11 cellular contexts compared by ENCODE assay signal in the genomic region with DNA sequence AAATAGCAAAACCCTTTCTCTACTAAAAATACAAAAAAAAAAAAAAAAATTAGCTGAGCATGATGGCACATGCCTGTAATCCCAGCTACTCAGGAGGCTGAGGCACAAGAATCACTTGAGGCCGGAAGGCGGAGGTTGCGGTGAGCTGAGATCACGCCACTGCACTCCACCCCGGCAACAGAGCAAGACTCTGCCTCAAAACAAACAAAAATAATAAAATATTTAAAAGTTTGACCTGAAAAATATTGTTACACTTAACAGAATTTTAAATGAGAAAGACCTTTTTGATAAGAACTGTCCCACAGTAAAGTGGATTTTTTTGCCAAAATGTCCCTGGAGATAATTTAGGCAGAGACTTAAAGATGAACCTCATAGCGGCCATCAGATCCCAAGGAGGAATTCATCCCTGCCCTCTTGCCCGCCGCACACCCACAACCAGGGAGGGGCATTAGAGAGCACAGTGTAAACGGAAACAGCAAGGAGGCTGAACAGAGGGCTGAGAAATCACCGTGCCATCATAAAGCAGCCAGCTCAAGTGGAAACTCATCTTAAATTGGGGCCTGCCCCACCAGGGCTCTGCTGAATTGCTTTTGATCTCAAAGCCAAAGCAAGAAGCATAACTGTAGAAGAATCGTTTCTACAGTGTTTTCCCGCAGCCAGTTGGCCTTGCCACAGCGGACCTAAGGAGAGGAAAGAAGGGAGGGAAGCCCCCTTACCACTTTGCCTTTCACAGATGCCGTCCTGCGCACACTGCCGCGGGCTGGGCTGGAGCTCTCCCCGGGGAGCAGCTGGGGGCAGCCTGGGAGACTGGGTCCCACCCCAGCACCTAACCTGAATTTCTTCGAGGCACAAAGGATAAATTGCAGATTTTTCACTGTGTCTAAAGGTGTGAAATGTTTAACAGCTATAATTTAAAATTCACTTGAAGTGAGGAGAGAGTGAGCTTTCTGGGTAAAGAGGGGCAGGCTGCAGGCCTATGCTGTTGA. TPM values are rescaled to one million over a fixed set of nuclear protein-coding genes. Genes with fewer than 3 reads are reported as not detected.
DNase-seq lines count a peak whose midpoint lies in the region; ATAC-seq and TF ChIP-seq lines count a peak whose summit lies in the region.
"Had no signal": no experiment of that assay in that cellular context is flagged by ENCODE, and none has a peak within 500 bp of the region (broad histone marks: within the 10 kb centered on the region; RNA-seq: fewer than 3 reads in every experiment).

No MANE protein-coding gene starts in this region.

- H3K27me3 Mint-ChIP-seq in glutamatergic neuron (ENCODE audit: unreplicated experiment): peaks cover 5% of the 10 kb centered on the region

- no peaks in the 10 kb centered on the region for H3K27me3 ChIP-seq in stomach

- H3K27ac ChIP-seq in stomach: peak overlapping the region in 1 of 5 donors; percentile 13

- no peak overlapping the region for H3K4me3 ChIP-seq in stomach

- 85 to 94% (median 91%) methylated on average over 19 of the region's 19 CpGs for WGBS in stomach, 5 donors

- no peak for TF ChIP-seq POLR2A in stomach (IDR thresholded peaks at IDR 0.05)

- H3K27ac Mint-ChIP-seq in glutamatergic neuron (ENCODE audit: unreplicated experiment): peak overlapping the region; percentile 52

- H3K9me3 Mint-ChIP-seq in glutamatergic neuron (ENCODE audit: unreplicated experiment): no peaks in the 10 kb centered on the region

- H3K4me1 ChIP-seq in stomach: peaks cover 0 to 6% (median 3%) of the 10 kb centered on the region in 4 donors

- peaks cover 55 to 96% (median 94%) of the 10 kb centered on the region in 4 donors for H3K36me3 ChIP-seq in stomach

- intact Hi-C loops in stomach (cut with DNase I; ENCODE audit: low total_unique reads): no loop called here

- H3K4me1 Mint-ChIP-seq in glutamatergic neuron (ENCODE audit: low read depth, unreplicated experiment): no peaks in the 10 kb centered on the region

- peak; percentile 70 for DNase-seq in GM10266 (ENCODE audit: extremely low spot score)
- peak; percentile 76 for DNase-seq in NCI-H2227 (lab: John Stamatoyannopoulos, UW; ENCODE audit: unreplicated experiment)
- DNase-seq in glutamatergic neuron: no peak
- no peak for DNase-seq in A172 (ENCODE audit: low spot score)
- DNase-seq in stomach: no peak
- DNase-seq in medulla oblongata (ENCODE audit: extremely low spot score): no peak
- no peak for DNase-seq in NCI-H510A (lab: John Stamatoyannopoulos, UW)
- DNase-seq: DMS153; NCI-H748 treated with DMSO at 0.1 percent for 48 hours; stimulated activated naive CD4-positive, alpha-beta T cell had no signal

- TF ChIP-seq CTCF in GM10266 (IDR thresholded peaks at IDR 0.05; ENCODE audit: control insufficient read depth, insufficient read depth, low read depth, missing control alignments) (no peak), glutamatergic neuron (IDR thresholded peaks at IDR 0.05; ENCODE audit: partially characterized antibody, unreplicated experiment) (no peak), stomach (IDR thresholded peaks at IDR 0.05) (no peak)

- no peaks in the 10 kb centered on the region for H3K36me3 Mint-ChIP-seq in glutamatergic neuron (ENCODE audit: unreplicated experiment)

- no peak for TF ChIP-seq EP300 in stomach (IDR thresholded peaks at IDR 0.05)

- no peaks in the 10 kb centered on the region for H3K9me3 ChIP-seq in stomach

- peak; percentile 48 for ATAC-seq in GM19468 (IDR thresholded peaks at IDR 0.05; ENCODE audit: extremely low read depth, unreplicated experiment)

- H3K4me3 Mint-ChIP-seq in glutamatergic neuron (ENCODE audit: unreplicated experiment): no peak overlapping the region

RNA-seq across cellular contexts. Expression of gene MMP17, which starts 52.0 kb away (rescaled TPM):
- total RNA-seq in glutamatergic neuron (ENCODE audit: unreplicated experiment): 65.8 TPM
- 3.7 and 5.7 TPM in 2 replicates for total RNA-seq in A172 (2014; rRNA removed; shearing (Covaris generic))
- 1 to 10 TPM in 3 of 5 donors, not detected in 2; 1.8 to 3.1 (median 2.2) TPM for total RNA-seq in stomach
- 1 to 10 TPM in 2 of 3 donors, under 1 TPM in 1; 0.46 to 2.7 (median 2.0) TPM for polyA plus RNA-seq in stomach

Comparison
In these comparisons a context has a peak if more than half of its experiments do, and no peak if none do; other contexts are left out.
1. DNase-seq: peak in GM10266 (single experiment) and NCI-H2227 (single experiment); none in glutamatergic neuron (single experiment), A172 (single experiment), stomach (single experiment), medulla oblongata (single experiment) and NCI-H510A (single experiment).
2. RNA of gene MMP17, which starts 52.0 kb away (total RNA-seq): 65.8 TPM in glutamatergic neuron (single experiment); 3.7 to 5.7 TPM in A172 and 1.8 to 3.1 TPM in stomach; every median in the first group is over 10 times any median in the second.